Comparison of ENCODE assay signal across 10 cellular contexts in the genomic region with DNA sequence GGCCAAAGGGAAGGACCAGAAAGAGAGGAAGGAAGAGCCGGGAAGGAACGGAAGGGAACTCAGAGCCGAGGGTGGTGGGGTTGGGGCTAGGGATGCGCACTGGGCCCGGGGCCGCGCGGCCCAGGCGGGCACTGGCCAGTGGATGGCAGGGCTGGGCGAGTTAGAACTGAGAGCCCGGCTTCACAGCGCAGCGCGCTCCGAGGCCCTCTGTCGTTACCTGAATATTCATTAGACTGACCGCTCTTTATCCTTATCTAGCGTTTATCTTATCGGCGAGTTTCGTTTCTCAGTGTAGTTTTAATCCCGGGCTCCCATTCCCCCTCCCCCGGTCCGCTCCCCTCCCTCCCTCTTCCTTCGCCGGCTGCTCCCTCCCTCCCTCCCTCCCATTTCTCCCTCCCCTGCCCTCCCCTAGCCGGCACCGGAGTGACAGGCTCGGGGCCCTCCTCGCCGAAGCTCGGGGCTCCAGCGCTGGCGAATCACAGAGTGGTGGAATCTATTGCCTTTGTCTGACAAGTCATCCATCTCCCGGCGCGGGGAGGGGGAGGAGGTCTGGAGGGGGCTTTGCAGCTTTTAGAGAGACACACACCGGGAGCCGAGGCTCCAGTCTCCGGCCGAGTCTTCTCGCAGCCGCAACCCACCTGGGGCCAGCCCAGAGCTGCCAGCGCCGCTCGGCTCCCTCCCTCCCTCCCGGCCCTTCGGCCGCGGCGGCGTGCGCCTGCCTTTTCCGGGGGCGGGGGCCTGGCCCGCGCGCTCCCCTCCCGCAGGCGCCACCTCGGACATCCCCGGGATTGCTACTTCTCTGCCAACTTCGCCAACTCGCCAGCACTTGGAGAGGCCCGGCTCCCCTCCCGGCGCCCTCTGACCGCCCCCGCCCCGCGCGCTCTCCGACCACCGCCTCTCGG. TPM values are rescaled to one million over a fixed set of nuclear protein-coding genes. Genes with fewer than 3 reads are reported as not detected.
DNase-seq lines count a peak whose midpoint lies in the region; ATAC-seq and TF ChIP-seq lines count a peak whose summit lies in the region.
"Had no signal": no experiment of that assay in that cellular context is flagged by ENCODE, and none has a peak within 500 bp of the region (broad histone marks: within the 10 kb centered on the region; RNA-seq: fewer than 3 reads in every experiment).

A gene (plus strand): TSS at position 603 of the 902 bp plus-strand sequence. CDS start 679 bp downstream, outside the sequence.

- peaks cover 3% of the 10 kb centered on the region for H3K79me1 ChIP-seq in neuronal stem cell (ENCODE audit: low read depth, low read length)

- no CpG with 5 or more reads among the region's 75 CpGs for WGBS in neuronal stem cell (ENCODE audit: extremely low coverage in 2 of 2, insufficient read length in 2 of 2, insufficient replicate concordance in 1 of 2), 2 donors

- H3K36me3 ChIP-seq in MG63, result no peaks in the 10 kb centered on the region
- no peaks in the 10 kb centered on the region for H3K36me3 ChIP-seq in neuronal stem cell (replicated peaks in 1 of 2; ENCODE audit: control insufficient read depth in 2 of 2, insufficient read depth in 2 of 2, low read length in 2 of 2)

- no peak within 1 kb of the TSS for H3K27ac ChIP-seq in coronary artery
- no peak within 1 kb of the TSS for H3K27ac ChIP-seq in neuronal stem cell (replicated peaks; ENCODE audit: low read length)

- H3K23ac ChIP-seq in neuronal stem cell (ENCODE audit: low read depth, low read length, poor library complexity), result peak within 1 kb of the TSS; percentile 38

- H3K4me1 ChIP-seq in neuronal stem cell (ENCODE audit: control insufficient read depth in 2 of 2, insufficient read depth in 1 of 2, low read depth in 1 of 2, low read length in 2 of 2), result peaks cover 8% of the 10 kb centered on the region in 2 donors

- peak within 1 kb of the TSS; percentile 70 for H3K4me2 ChIP-seq in neuronal stem cell (ENCODE audit: insufficient read depth, low read length, poor library complexity, severe bottlenecking)

- H3K27me3 ChIP-seq in MG63 (peaks cover 80% of the 10 kb centered on the region), neuronal stem cell (ENCODE audit: control insufficient read depth in 3 of 3, insufficient read depth in 3 of 3, low read depth in 1 of 3, low read length in 3 of 3) (peaks cover 62 to 99% (median 97%) of the 10 kb centered on the region in 3 experiments)

- H2BK15ac ChIP-seq in neuronal stem cell (ENCODE audit: low read length), result peak within 1 kb of the TSS; percentile 12

- H3K9me3 ChIP-seq in MG63, result no peaks in the 10 kb centered on the region
- no peaks in the 10 kb centered on the region for H3K9me3 ChIP-seq in neuronal stem cell (replicated peaks in 1 of 2; ENCODE audit: control insufficient read depth in 2 of 2, insufficient read depth in 1 of 2, low read depth in 1 of 2, low read length in 2 of 2)

- peak within 1 kb of the TSS; percentile 16 for H2BK120ac ChIP-seq in neuronal stem cell (ENCODE audit: low read depth, low read length)

- H3K14ac ChIP-seq in neuronal stem cell (ENCODE audit: low read length), result no peak within 1 kb of the TSS

- no peak within 1 kb of the TSS for H3K4ac ChIP-seq in neuronal stem cell (ENCODE audit: low read length)

- no peak for TF ChIP-seq CTCF in coronary artery (IDR thresholded peaks at IDR 0.05)

- ATAC-seq in HG03108 (IDR thresholded peaks at IDR 0.05; ENCODE audit: unreplicated experiment), result no peak

- H4K91ac ChIP-seq in neuronal stem cell (ENCODE audit: low read depth, low read length, poor library complexity), result no peak within 1 kb of the TSS

- DNase-seq in ELF-1 (ENCODE audit: low read depth, low spot score) (peak; percentile 93), MG63 (peak; percentile 44), coronary artery (ENCODE audit: low spot score) (no peak), neuronal stem cell (ENCODE audit: low spot score) (no peak), DMS79 treated with DMSO at 0.1 percent for 48 hours (lab: John Stamatoyannopoulos, UW) (no peak), DMS79 (lab: John Stamatoyannopoulos, UW) (no peak)
- DNase-seq in NK-92 treated with Interleukin-12 subunit alpha and Interleukin-12 subunit beta, amount 100 ng/mL, for 24 hours (lab: John Stamatoyannopoulos, UW), result no peak

- peak within 1 kb of the TSS; percentile 80 for H2AFZ ChIP-seq in neuronal stem cell (ENCODE audit: low read length)

- no peak within 1 kb of the TSS for H4K8ac ChIP-seq in neuronal stem cell (ENCODE audit: low read depth, low read length)

- no peak within 1 kb of the TSS for H2BK5ac ChIP-seq in neuronal stem cell (ENCODE audit: low read length)

- no peak within 1 kb of the TSS for H3K9ac ChIP-seq in neuronal stem cell (ENCODE audit: low read depth, low read length, poor library complexity)

- H2AK5ac ChIP-seq in neuronal stem cell (ENCODE audit: low read depth, low read length), result peak within 1 kb of the TSS; percentile 40

- H3K4me3 ChIP-seq in MG63 (peak within 1 kb of the TSS; percentile 39), coronary artery (peak within 1 kb of the TSS; percentile 60), neuronal stem cell (ENCODE audit: low read length in 2 of 2) (peak within 1 kb of the TSS; percentile 14 to 21)

- H3K18ac ChIP-seq in neuronal stem cell (ENCODE audit: low read length), result peak within 1 kb of the TSS; percentile 74

- H2BK12ac ChIP-seq in neuronal stem cell (ENCODE audit: low read length), result no peak within 1 kb of the TSS

RNA-seq across cellular contexts. Expression of the gene that starts here (rescaled TPM):
- not detected in 2 replicates for total RNA-seq in MG63 (2014; rRNA removed; shearing (Covaris generic); ENCODE audit: low replicate concordance)
- polyA plus RNA-seq in neuronal stem cell (2013, experiment 1 of 2), result 0.17 TPM
- polyA plus RNA-seq in neuronal stem cell (2013, experiment 2 of 2), result 0.25 TPM
- total RNA-seq: fibroblast of lung; T-helper 1 cell treated with Interleukin-12 subunit alpha and Interleukin-12 subunit beta and Interleukin-4 antibody, amounts not matched to agents 30 ng/mL and 1 ng/mL, for 36 hours had no signal
- polyA plus RNA-seq: fibroblast of lung had no signal

Comparison
In these comparisons a context has a peak if more than half of its experiments do, and no peak if none do; other contexts are left out.
1. Peak in DNase-seq and H3K4me3 ChIP-seq in MG63; RNA of the gene not detected or under 1 TPM.